Comparison of ENCODE assay signal across 14 cellular contexts in genomic region chr10:119421887-119422684, GRCh38.
DNase-seq lines count a peak whose midpoint lies in the region; ATAC-seq and TF ChIP-seq lines count a peak whose summit lies in the region.
"Had no signal": no experiment of that assay in that cellular context is flagged by ENCODE, and none has a peak within 500 bp of the region (broad histone marks: within the 10 kb centered on the region; RNA-seq: fewer than 3 reads in every experiment).

No MANE protein-coding gene starts in this region.

- H3K27ac ChIP-seq in RWPE1, result peak overlapping the region; percentile 40; the same call in 1 of the 2 replicates
- H3K27ac ChIP-seq: neutrophil had no signal

- POLR2A ChIA-PET in RWPE1 (lab: Yijun Ruan, JAX; ENCODE audit: low non-redundant PET), result no interaction called here

- CTCF ChIA-PET in RWPE1 (lab: Yijun Ruan, JAX), result interaction anchor here (0.6 to 2.0 kb wide), 6 partner anchors 23 to 1466 kb away, joined by 3 to 12 read pairs (median 4); no protein-coding TSS in a partner anchor

- TF ChIP-seq CTCF in RWPE1 (conservative IDR thresholded peaks at IDR 0.05; ENCODE audit: low read depth), result no peak

- no peak for ATAC-seq in GM21576 (IDR thresholded peaks at IDR 0.05; ENCODE audit: unreplicated experiment)
- no peak for ATAC-seq in GM19463 (IDR thresholded peaks at IDR 0.05; ENCODE audit: unreplicated experiment)

- peak; percentile 39 for DNase-seq in EL
- DNase-seq in RWPE1 (ENCODE audit: low spot score), result no peak
- peak; percentile 20 for DNase-seq in fibroblast of the conjunctiva (ENCODE audit: low read depth)
- DNase-seq in renal cortical epithelial cell (ENCODE audit: low read depth), result peak; percentile 23
- no peak for DNase-seq in inferior parietal cortex (ENCODE audit: extremely low spot score)
- DNase-seq in effector CD4-positive, alpha-beta T cell, result no peak
- DNase-seq: activated CD4-positive, alpha-beta memory T cell treated with anti-CD3 and anti-CD28 coated beads for 36 hours; activated naive CD4-positive, alpha-beta T cell; CD8-positive, alpha-beta memory T cell; NCI-H187 treated with DMSO at 0.1 percent for 48 hours; stimulated activated CD4-positive, alpha-beta T cell treated with anti-CD3 and anti-CD28 coated beads, Interleukin-4, amount 100 ng/mL, for 24 hours had no signal

Comparison
In these comparisons a context has a peak if more than half of its experiments do, and no peak if none do; other contexts are left out.
1. DNase-seq: peak in EL (single experiment), fibroblast of the conjunctiva (single experiment) and renal cortical epithelial cell (single experiment); none in RWPE1 (single experiment), inferior parietal cortex (single experiment) and effector CD4-positive, alpha-beta T cell (single experiment).